1 cellular context compared by ENCODE assay signal in genomic region chr10:92303096-92303495, GRCh38.
TF ChIP-seq lines count a peak whose summit lies in the region.

No MANE protein-coding gene starts in this region.

TF ChIP-seq in GM23338, 12 proteins besides CTCF, POLR2A, EP300 and RAD21:
- TF ChIP-seq ZNF331 (CRISPR knock-in tag; IDR thresholded peaks at IDR 0.05; ENCODE audit: low read depth): no peak
- TF ChIP-seq STAT1 (IDR thresholded peaks at IDR 0.05; ENCODE audit: unreplicated experiment): no peak
- no peak for TF ChIP-seq CREB1 (CRISPR knock-in tag; IDR thresholded peaks at IDR 0.05; ENCODE audit: low read depth)
- no peak for TF ChIP-seq EZH2phosphoT487 (IDR thresholded peaks at IDR 0.05; ENCODE audit: unreplicated experiment)
- no peak for TF ChIP-seq ETS1 (IDR thresholded peaks at IDR 0.05)
- no peak for TF ChIP-seq NANOG (IDR thresholded peaks at IDR 0.05; ENCODE audit: borderline replicate concordance)
